In the genomic region with DNA sequence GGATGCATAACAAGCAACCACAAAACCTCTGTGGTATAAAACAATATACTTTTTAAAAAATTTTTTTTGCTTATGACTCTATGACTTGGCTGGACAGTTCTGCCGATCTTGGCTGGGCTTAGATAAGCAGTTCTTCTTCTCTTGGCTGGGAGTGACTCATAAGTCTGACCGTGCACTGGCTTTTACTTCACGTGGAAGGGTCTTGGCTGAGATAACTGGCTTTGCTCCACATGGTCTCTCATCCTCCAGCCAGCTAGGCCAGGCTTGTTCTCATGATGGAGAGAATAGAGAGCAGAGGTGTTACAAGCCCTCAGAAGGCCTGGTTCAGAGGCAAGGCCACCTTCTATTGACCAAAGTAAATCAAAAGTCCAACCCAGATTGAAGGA, we compare ENCODE assay signal across 1 cellular context.
TF ChIP-seq lines count a peak whose summit lies in the region.

No MANE protein-coding gene starts in this region.

TF ChIP-seq in SK-N-SH treated with all-trans-retinoic acid at 6 μM for 48 hours, 23 proteins besides CTCF, POLR2A, EP300 and RAD21 (continued from another document):
- TF ChIP-seq, protein P1, sequence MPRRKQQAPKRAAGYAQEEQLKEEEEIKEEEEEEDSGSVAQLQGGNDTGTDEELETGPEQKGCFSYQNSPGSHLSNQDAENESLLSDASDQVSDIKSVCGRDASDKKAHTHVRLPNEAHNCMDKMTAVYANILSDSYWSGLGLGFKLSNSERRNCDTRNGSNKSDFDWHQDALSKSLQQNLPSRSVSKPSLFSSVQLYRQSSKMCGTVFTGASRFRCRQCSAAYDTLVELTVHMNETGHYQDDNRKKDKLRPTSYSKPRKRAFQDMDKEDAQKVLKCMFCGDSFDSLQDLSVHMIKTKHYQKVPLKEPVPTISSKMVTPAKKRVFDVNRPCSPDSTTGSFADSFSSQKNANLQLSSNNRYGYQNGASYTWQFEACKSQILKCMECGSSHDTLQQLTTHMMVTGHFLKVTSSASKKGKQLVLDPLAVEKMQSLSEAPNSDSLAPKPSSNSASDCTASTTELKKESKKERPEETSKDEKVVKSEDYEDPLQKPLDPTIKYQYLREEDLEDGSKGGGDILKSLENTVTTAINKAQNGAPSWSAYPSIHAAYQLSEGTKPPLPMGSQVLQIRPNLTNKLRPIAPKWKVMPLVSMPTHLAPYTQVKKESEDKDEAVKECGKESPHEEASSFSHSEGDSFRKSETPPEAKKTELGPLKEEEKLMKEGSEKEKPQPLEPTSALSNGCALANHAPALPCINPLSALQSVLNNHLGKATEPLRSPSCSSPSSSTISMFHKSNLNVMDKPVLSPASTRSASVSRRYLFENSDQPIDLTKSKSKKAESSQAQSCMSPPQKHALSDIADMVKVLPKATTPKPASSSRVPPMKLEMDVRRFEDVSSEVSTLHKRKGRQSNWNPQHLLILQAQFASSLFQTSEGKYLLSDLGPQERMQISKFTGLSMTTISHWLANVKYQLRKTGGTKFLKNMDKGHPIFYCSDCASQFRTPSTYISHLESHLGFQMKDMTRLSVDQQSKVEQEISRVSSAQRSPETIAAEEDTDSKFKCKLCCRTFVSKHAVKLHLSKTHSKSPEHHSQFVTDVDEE (CRISPR knock-in tag; IDR thresholded peaks at IDR 0.05), result no peak
- TF ChIP-seq CSDC2 (CRISPR knock-in tag; IDR thresholded peaks at IDR 0.05), result no peak
- TF ChIP-seq ARNTL (CRISPR knock-in tag; IDR thresholded peaks at IDR 0.05; ENCODE audit: borderline replicate concordance, low read depth), result no peak
- no peak for TF ChIP-seq PPARA (CRISPR knock-in tag; IDR thresholded peaks at IDR 0.05; ENCODE audit: borderline replicate concordance)
- no peak for TF ChIP-seq TOX (CRISPR knock-in tag; IDR thresholded peaks at IDR 0.05; ENCODE audit: borderline replicate concordance)
- TF ChIP-seq, protein P2, sequence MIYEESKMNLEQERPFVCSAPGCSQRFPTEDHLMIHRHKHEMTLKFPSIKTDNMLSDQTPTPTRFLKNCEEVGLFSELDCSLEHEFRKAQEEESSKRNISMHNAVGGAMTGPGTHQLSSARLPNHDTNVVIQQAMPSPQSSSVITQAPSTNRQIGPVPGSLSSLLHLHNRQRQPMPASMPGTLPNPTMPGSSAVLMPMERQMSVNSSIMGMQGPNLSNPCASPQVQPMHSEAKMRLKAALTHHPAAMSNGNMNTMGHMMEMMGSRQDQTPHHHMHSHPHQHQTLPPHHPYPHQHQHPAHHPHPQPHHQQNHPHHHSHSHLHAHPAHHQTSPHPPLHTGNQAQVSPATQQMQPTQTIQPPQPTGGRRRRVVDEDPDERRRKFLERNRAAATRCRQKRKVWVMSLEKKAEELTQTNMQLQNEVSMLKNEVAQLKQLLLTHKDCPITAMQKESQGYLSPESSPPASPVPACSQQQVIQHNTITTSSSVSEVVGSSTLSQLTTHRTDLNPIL (CRISPR knock-in tag; IDR thresholded peaks at IDR 0.05; ENCODE audit: low read depth), result no peak
- TF ChIP-seq ZNF565 (CRISPR knock-in tag; conservative IDR thresholded peaks at IDR 0.05; ENCODE audit: low read depth), result no peak
- TF ChIP-seq, protein P3, sequence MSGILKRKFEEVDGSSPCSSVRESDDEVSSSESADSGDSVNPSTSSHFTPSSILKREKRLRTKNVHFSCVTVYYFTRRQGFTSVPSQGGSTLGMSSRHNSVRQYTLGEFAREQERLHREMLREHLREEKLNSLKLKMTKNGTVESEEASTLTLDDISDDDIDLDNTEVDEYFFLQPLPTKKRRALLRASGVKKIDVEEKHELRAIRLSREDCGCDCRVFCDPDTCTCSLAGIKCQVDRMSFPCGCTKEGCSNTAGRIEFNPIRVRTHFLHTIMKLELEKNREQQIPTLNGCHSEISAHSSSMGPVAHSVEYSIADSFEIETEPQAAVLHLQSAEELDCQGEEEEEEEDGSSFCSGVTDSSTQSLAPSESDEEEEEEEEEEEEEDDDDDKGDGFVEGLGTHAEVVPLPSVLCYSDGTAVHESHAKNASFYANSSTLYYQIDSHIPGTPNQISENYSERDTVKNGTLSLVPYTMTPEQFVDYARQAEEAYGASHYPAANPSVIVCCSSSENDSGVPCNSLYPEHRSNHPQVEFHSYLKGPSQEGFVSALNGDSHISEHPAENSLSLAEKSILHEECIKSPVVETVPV (CRISPR knock-in tag; IDR thresholded peaks at IDR 0.05), result no peak
